Comparison of ENCODE assay signal across 7 cellular contexts in the genomic region with DNA sequence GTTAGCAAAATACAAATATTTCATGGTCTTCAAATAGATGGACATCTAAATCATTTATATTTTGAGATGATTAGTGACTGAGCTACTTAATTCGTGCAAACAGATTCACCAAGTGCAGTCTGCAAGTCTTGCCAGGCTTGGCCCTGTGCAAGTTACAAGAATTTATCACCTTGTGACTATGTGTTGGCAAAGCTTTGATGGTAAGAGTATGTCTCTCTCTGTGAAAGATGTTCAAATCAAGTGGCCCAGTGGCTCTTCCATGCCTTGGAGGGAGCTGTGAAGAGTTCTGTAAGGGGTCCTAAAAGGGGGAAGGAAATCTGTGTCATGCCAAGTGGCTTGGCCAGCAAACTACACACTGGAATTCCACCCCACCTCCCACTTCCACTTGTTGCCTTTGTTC.
"Had no signal": no experiment of that assay in that cellular context is flagged by ENCODE, and none has a peak within 500 bp of the region (broad histone marks: within the 10 kb centered on the region; RNA-seq: fewer than 3 reads in every experiment).

No MANE protein-coding gene starts in this region.

- ATAC-seq: K562 had no signal

- H3K9ac ChIP-seq: GM23248 had no signal

- H2AFZ ChIP-seq: GM23248 had no signal

- H3K4me3 ChIP-seq: GM23248, K562 had no signal

- H3K27ac ChIP-seq: GM23248 had no signal

- DNase-seq: GM23248, H7, HCEC 1CT, IMR-90, KG1 had no signal

- FAIRE-seq: HTR-8/SVneo, K562 had no signal
